ENCODE assay signal across 24 cellular contexts in the genomic region with DNA sequence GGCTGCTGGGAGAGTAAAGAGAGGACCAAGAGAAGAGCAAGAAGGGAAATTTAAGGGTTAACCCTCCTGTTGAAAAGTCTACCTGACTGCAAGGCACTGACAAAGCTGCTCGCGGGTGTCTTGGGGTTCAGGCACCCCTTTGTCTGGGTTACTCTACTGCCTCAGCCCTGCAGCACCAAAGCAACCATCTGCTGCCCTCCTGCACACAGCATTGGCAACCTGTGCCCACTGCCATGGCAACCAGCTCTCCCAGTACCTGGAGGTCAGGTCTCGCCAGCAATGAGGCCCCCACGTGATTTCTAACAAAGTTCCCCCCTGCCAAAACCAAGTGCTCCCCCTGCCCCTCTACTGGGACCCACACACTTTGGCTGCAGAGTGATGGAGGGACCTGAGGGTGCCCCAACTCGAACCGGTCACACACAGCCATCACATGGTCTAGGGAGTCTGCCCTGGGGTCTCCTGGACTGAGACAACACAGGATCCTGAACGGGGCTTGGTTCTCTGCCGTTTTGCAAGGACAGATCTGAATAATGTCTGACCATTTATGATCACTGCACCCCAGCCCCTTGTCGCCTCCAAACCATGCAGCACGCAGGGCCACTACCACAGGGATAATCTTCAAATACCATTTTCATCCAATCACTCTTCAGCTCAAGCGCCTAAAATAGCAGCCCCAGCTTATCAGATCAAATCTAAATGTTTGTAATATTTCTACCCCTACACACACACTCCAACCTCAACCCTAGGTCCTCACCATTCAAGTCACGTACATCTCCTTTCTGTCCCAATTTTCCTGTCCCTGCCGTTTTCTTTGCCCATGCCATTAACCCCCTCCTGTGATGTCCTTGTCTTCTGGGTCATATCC. TPM values are rescaled to one million over a fixed set of nuclear protein-coding genes. Genes with fewer than 3 reads are reported as not detected.
DNase-seq lines count a peak whose midpoint lies in the region; ATAC-seq, FAIRE-seq and TF ChIP-seq lines count a peak whose summit lies in the region.
"Had no signal": no experiment of that assay in that cellular context is flagged by ENCODE, and none has a peak within 500 bp of the region (broad histone marks: within the 10 kb centered on the region; RNA-seq: fewer than 3 reads in every experiment).

No MANE protein-coding gene starts in this region.

- H2BK15ac ChIP-seq in H9 (ENCODE audit: low read depth, low read length) = no peak overlapping the region

- H3K27ac Mint-ChIP-seq in H9 = no peak overlapping the region
- H3K27ac Mint-ChIP-seq: activated CD8-positive, alpha-beta T cell treated with anti-CD3 and anti-CD28 coated beads, Interleukin-2, amount 10 ng/mL, durations not matched to agents 7 days and 5 days; GM23338 had no signal

- H3K27me3 ChIP-seq in H9 (ENCODE audit: insufficient read depth, low read length) = no peaks in the 10 kb centered on the region
- peaks cover 0 to 5% (median 0%) of the 10 kb centered on the region in 3 donors for H3K27me3 ChIP-seq in stomach
- no peaks in the 10 kb centered on the region for H3K27me3 ChIP-seq in gastrocnemius medialis

- ATAC-seq in HG02623 (IDR thresholded peaks at IDR 0.05; ENCODE audit: unreplicated experiment) = no peak
- no peak for ATAC-seq in gastrocnemius medialis
- ATAC-seq: activated CD8-positive, alpha-beta T cell treated with anti-CD3 and anti-CD28 coated beads, Interleukin-2, amount 10 ng/mL, durations not matched to agents 7 days and 5 days; K562 had no signal

- 100% methylated on average over 1 of the region's 13 CpGs for WGBS in H9 (ENCODE audit: extremely low coverage, insufficient read length, low lambda C conversion rate)
- 49 to 73% (median 70%) methylated on average over 11 to 13 of the region's 13 CpGs for WGBS in stomach, 5 donors

- H2AK5ac ChIP-seq in H9 (ENCODE audit: insufficient read length, low read length) = no peak overlapping the region

- peaks cover 14% of the 10 kb centered on the region for H3K27me3 Mint-ChIP-seq in H9 (ENCODE audit: low read depth)

- DNase-seq in H9 (no peak), cerebellar cortex (ENCODE audit: low spot score) (peak; percentile 27), kidney (peak; percentile 64), stomach (no peak), DMS153 treated with DMSO at 0.1 percent for 48 hours (lab: John Stamatoyannopoulos, UW; ENCODE audit: unreplicated experiment) (no peak), gastrocnemius medialis (no peak)
- DNase-seq: activated CD4-positive, alpha-beta T cell treated with anti-CD3 and anti-CD28 coated beads for 1 hour; activated CD8-positive, alpha-beta T cell treated with anti-CD3 and anti-CD28 coated beads, Interleukin-2, amount 10 ng/mL, durations not matched to agents 7 days and 5 days; activated effector memory CD4-positive, alpha-beta T cell treated with anti-CD3 and anti-CD28 coated beads, Interleukin-2, amount 50 U/mL, for 16 hours; effector memory CD4-positive, alpha-beta T cell; erythroblast; foreskin melanocyte; NCI-H510A treated with DMSO at 0.1 percent for 48 hours had no signal

- H4K5ac ChIP-seq in H9 (ENCODE audit: insufficient read length, low read depth, low read length) = no peak overlapping the region

- TF ChIP-seq POLR2A in stomach (IDR thresholded peaks at IDR 0.05) (no peak), gastrocnemius medialis (IDR thresholded peaks at IDR 0.05) (no peak)

- H3K36me3 ChIP-seq in kidney (ENCODE audit: control insufficient read depth in 1 of 2, insufficient read depth in 2 of 2, low read length in 2 of 2) (no peaks in the 10 kb centered on the region), stomach (no peaks in the 10 kb centered on the region), gastrocnemius medialis (no peaks in the 10 kb centered on the region)
- H3K36me3 ChIP-seq: suprapubic skin had no signal

- H3T11ph ChIP-seq in H9 (ENCODE audit: low read length) = no peak overlapping the region

- no peak overlapping the region for H2BK12ac ChIP-seq in H9 (ENCODE audit: insufficient read length, low read depth, low read length)

- no peaks in the 10 kb centered on the region for H3K9me3 ChIP-seq in H9 (ENCODE audit: control insufficient read depth, low read depth, low read length)
- H3K9me3 ChIP-seq in kidney (ENCODE audit: control insufficient read depth in 1 of 2, low read length in 2 of 2) = no peaks in the 10 kb centered on the region
- no peaks in the 10 kb centered on the region for H3K9me3 ChIP-seq in stomach
- H3K9me3 ChIP-seq in gastrocnemius medialis = no peaks in the 10 kb centered on the region
- H3K9me3 ChIP-seq: suprapubic skin had no signal

- TF ChIP-seq EP300 in stomach (IDR thresholded peaks at IDR 0.05) = no peak

- no peak overlapping the region for H3K56ac ChIP-seq in H9 (ENCODE audit: insufficient read length, low read depth, low read length)

- no peak overlapping the region for H3K23ac ChIP-seq in H9 (ENCODE audit: insufficient read length, low read depth, low read length)

- no peak overlapping the region for H3K9ac ChIP-seq in H9 (ENCODE audit: extremely low read depth, insufficient read length, low read length)
- no peak overlapping the region for H3K9ac ChIP-seq in kidney (ENCODE audit: low read length in 2 of 2)

- H3K18ac ChIP-seq in H9 (ENCODE audit: insufficient read length, low read depth, low read length) = no peak overlapping the region

- no peaks in the 10 kb centered on the region for H3K79me1 ChIP-seq in H9 (ENCODE audit: insufficient read depth, low read depth, low read length, poor library complexity, severe bottlenecking)

- H3K23me2 ChIP-seq in H9 (ENCODE audit: insufficient read length, low read depth, low read length, poor library complexity, severe bottlenecking) = no peaks in the 10 kb centered on the region

- peak overlapping the region; percentile 24; the same call in 1 of the 2 replicates for H3K14ac ChIP-seq in H9 (ENCODE audit: insufficient read depth, low read length)

- no peaks in the 10 kb centered on the region for H3K9me3 Mint-ChIP-seq in H9
- H3K9me3 Mint-ChIP-seq: GM23338, neural crest cell had no signal

- H3K27ac ChIP-seq in H9 (ENCODE audit: insufficient read length, low read depth, low read length) (no peak overlapping the region), kidney (ENCODE audit: low read depth in 2 of 2, low read length in 2 of 2) (peak overlapping the region in 1 of 2 donors; percentile 36), stomach (peak overlapping the region in 4 of 5 donors; percentile 44 to 89 (median 73)), gastrocnemius medialis (no peak overlapping the region)
- H3K27ac ChIP-seq: suprapubic skin had no signal

- no peaks in the 10 kb centered on the region for H4K20me1 ChIP-seq in H9 (ENCODE audit: control insufficient read depth, insufficient read depth, insufficient read length)

- no peak overlapping the region for H2AFZ ChIP-seq in H9 (ENCODE audit: low read length)
- H2AFZ ChIP-seq: GM23338 had no signal

- H3K79me2 ChIP-seq in H9 (ENCODE audit: insufficient read depth, low read length) = no peaks in the 10 kb centered on the region

- H3K4me3 Mint-ChIP-seq in H9 = no peak overlapping the region
- H3K4me3 Mint-ChIP-seq: activated CD8-positive, alpha-beta T cell treated with anti-CD3 and anti-CD28 coated beads, Interleukin-2, amount 10 ng/mL, durations not matched to agents 7 days and 5 days; GM23338; neural crest cell had no signal

- no peak overlapping the region for H2BK5ac ChIP-seq in H9 (ENCODE audit: insufficient read length, low read length)

- FAIRE-seq in kidney (lab: Jason Lieb, UNC) = no peak
- FAIRE-seq: colon, G401.6, GM18507, K562 had no signal

- H3K4ac ChIP-seq in H9 (ENCODE audit: low read depth, low read length) = no peak overlapping the region

- H3K4me1 ChIP-seq in H9 (ENCODE audit: insufficient read depth, low read length) = no peaks in the 10 kb centered on the region
- H3K4me1 ChIP-seq in kidney (ENCODE audit: control insufficient read depth in 1 of 2, insufficient read depth in 1 of 2, low read depth in 1 of 2, low read length in 2 of 2) = peaks cover 8 to 16% of the 10 kb centered on the region in 2 donors
- H3K4me1 ChIP-seq in stomach = peaks cover 0 to 58% (median 29%) of the 10 kb centered on the region in 4 donors
- peaks cover 0 to 3% of the 10 kb centered on the region in 2 donors for H3K4me1 ChIP-seq in gastrocnemius medialis
- H3K4me1 ChIP-seq: suprapubic skin had no signal

- H3K4me2 ChIP-seq in H9 (ENCODE audit: insufficient read depth, insufficient read length, low read length) = no peak overlapping the region
- H3K4me2 ChIP-seq: GM23338 had no signal

- peaks cover 0 to 4% of the 10 kb centered on the region in 2 experiments; a peak in 2 of 4 replicates for H3K4me1 Mint-ChIP-seq in H9

- no peaks in the 10 kb centered on the region; a peak in 1 of 7 replicates for H3K36me3 Mint-ChIP-seq in H9 (ENCODE audit: insufficient read depth in 1 of 3, low read depth in 3 of 3)

- in situ Hi-C loops in gastrocnemius medialis (cut with MboI; ENCODE audit: low sequenced_read_pairs in 4 of 4) = no loop called here

- intact Hi-C loops in kidney (cut with DNase I) = no loop called here
- intact Hi-C loops in stomach (cut with DNase I; ENCODE audit: low total_unique reads) = no loop called here
- intact Hi-C loops in gastrocnemius medialis (cut with DNase I; ENCODE audit: low total_unique reads) = no loop called here

- H4K8ac ChIP-seq in H9 (replicated peaks; ENCODE audit: insufficient read length, low read depth, low read length) = no peak overlapping the region

- TF ChIP-seq CTCF in H9 (conservative IDR thresholded peaks at IDR 0.05) = no peak
- TF ChIP-seq CTCF in kidney (IDR thresholded peaks at IDR 0.05; ENCODE audit: borderline replicate concordance, extremely low read depth, insufficient read depth) = no peak
- TF ChIP-seq CTCF in stomach (IDR thresholded peaks at IDR 0.05) = no peak
- TF ChIP-seq CTCF in gastrocnemius medialis (IDR thresholded peaks at IDR 0.05 in 4 of 5, conservative IDR thresholded peaks at IDR 0.05 in 1 of 5) = no peak

- no peak overlapping the region for H4K91ac ChIP-seq in H9 (ENCODE audit: insufficient read length, low read depth, low read length)

- H2BK120ac ChIP-seq in H9 (ENCODE audit: low read depth, low read length, poor library complexity, severe bottlenecking) = no peak overlapping the region

- H2BK20ac ChIP-seq in H9 (ENCODE audit: low read depth, low read length, poor library complexity, severe bottlenecking) = no peak overlapping the region

- H3K4me3 ChIP-seq in kidney (ENCODE audit: low read length in 2 of 2) = no peak overlapping the region
- no peak overlapping the region for H3K4me3 ChIP-seq in stomach
- no peak overlapping the region for H3K4me3 ChIP-seq in gastrocnemius medialis
- H3K4me3 ChIP-seq: GM23338, K562, lung, suprapubic skin had no signal

RNA-seq across cellular contexts. Expression of a gene that starts 50.7 kb away (rescaled TPM):
- total RNA-seq in H9 (2021) (5.0 and 6.1 TPM in 2 replicates), kidney (33.6 TPM), stomach (10 to 100 TPM in 4 of 5 donors, 1 to 10 TPM in 1; 6.1 to 79.9 (median 28.3) TPM), gastrocnemius medialis (1 to 10 TPM; 1.0 to 6.4 (median 4.3) TPM)
- polyA plus RNA-seq in kidney (ENCODE audit: insufficient read depth, low read depth, low replicate concordance) (7.1 TPM), stomach (10 to 100 TPM in 1 of 3 donors, 1 to 10 TPM in 2; 1.8 to 13.1 (median 2.7) TPM)
- total RNA-seq: activated CD8-positive, alpha-beta T cell treated with anti-CD3 and anti-CD28 coated beads, Interleukin-2, amount 10 ng/mL, durations not matched to agents 7 days and 5 days; K562; MCF 10A; T-helper 1 cell treated with Interleukin-12 subunit alpha and Interleukin-12 subunit beta and Interleukin-4 antibody, amounts not matched to agents 30 ng/mL and 1 ng/mL, for 36 hours had no signal

Comparison
In these comparisons a context has a peak if more than half of its experiments do, and no peak if none do; other contexts are left out.
1. DNase-seq: peak in cerebellar cortex (single experiment) and kidney (single experiment); none in H9 (single experiment), stomach (single experiment), DMS153 treated with DMSO at 0.1 percent for 48 hours (single experiment) and gastrocnemius medialis (0 of 2).
2. H3K27ac ChIP-seq: peak in stomach (4 of 5); none in H9 (single experiment) and gastrocnemius medialis (0 of 4).